In genomic region chr7:104963378-104963990, GRCh38 we compare ENCODE assay signal across 12 cellular contexts. TPM values are rescaled to one million over a fixed set of nuclear protein-coding genes. Genes with fewer than 3 reads are reported as not detected.
DNase-seq lines count a peak whose midpoint lies in the region; ATAC-seq and TF ChIP-seq lines count a peak whose summit lies in the region.
"Had no signal": no experiment of that assay in that cellular context is flagged by ENCODE, and none has a peak within 500 bp of the region (broad histone marks: within the 10 kb centered on the region; RNA-seq: fewer than 3 reads in every experiment).

No MANE protein-coding gene starts in this region.

- CTCF ChIA-PET in WTC11 (lab: Charles Lee) = no interaction called here

- ATAC-seq in heart right ventricle (peak in 1 of 8 donors; percentile 6), left ventricle myocardium superior (no peak), memory B cell (ENCODE audit: low read depth) (no peak), WTC11 (no peak)

- TF ChIP-seq CTCF in heart right ventricle (IDR thresholded peaks at IDR 0.05) (no peak), ascending aorta (IDR thresholded peaks at IDR 0.05) (no peak), type B pancreatic cell (conservative IDR thresholded peaks at IDR 0.05) (no peak), WTC11 (IDR thresholded peaks at IDR 0.05) (no peak)

- no peak for DNase-seq in heart right ventricle
- no peak for DNase-seq in left ventricle myocardium superior
- DNase-seq in ascending aorta (ENCODE audit: low spot score in 2 of 2) = no peak
- no peak for DNase-seq in memory B cell (ENCODE audit: low spot score in 2 of 2)
- DNase-seq in type B pancreatic cell (ENCODE audit: extremely low spot score, unreplicated experiment) = no peak
- DNase-seq in WTC11 (ENCODE audit: low spot score) = no peak
- DNase-seq in HPDE6-E6E7 (ENCODE audit: extremely low spot score) = no peak
- no peak for DNase-seq in SKM-1 treated with dmso at 0.1 percent for 144 hours (lab: John Stamatoyannopoulos, UW; ENCODE audit: unreplicated experiment)
- DNase-seq: activated CD8-positive, alpha-beta memory T cell treated with anti-CD3 and anti-CD28 coated beads, Interleukin-2, amount 50 U/mL, for 4 hours; cortex of kidney; SK-N-SH had no signal

- H3K4me3 Mint-ChIP-seq in memory B cell = no peak overlapping the region
- H3K4me3 Mint-ChIP-seq in type B pancreatic cell = no peak overlapping the region
- no peak overlapping the region for H3K4me3 Mint-ChIP-seq in WTC11

- H3K36me3 ChIP-seq in heart right ventricle (no peaks in the 10 kb centered on the region), ascending aorta (no peaks in the 10 kb centered on the region)

- peak overlapping the region; percentile 18 for H3K27ac Mint-ChIP-seq in memory B cell
- H3K27ac Mint-ChIP-seq in type B pancreatic cell = peak overlapping the region; percentile 1
- no peak overlapping the region for H3K27ac Mint-ChIP-seq in WTC11

- no peaks in the 10 kb centered on the region for H3K27me3 Mint-ChIP-seq in memory B cell
- H3K27me3 Mint-ChIP-seq in type B pancreatic cell = no peaks in the 10 kb centered on the region
- no peaks in the 10 kb centered on the region; the same call in 1 of the 2 replicates for H3K27me3 Mint-ChIP-seq in WTC11 (ENCODE audit: low read depth)

- H3K4me1 ChIP-seq in heart right ventricle (peaks cover 4 to 63% (median 38%) of the 10 kb centered on the region in 9 donors), ascending aorta (peaks cover 10 to 64% of the 10 kb centered on the region in 2 donors)
- H3K4me1 ChIP-seq: parathyroid adenoma had no signal

- H3K9me3 Mint-ChIP-seq in memory B cell (no peaks in the 10 kb centered on the region), type B pancreatic cell (no peaks in the 10 kb centered on the region), WTC11 (peaks cover 10% of the 10 kb centered on the region; the same call in 1 of the 2 replicates)

- H3K4me1 Mint-ChIP-seq in memory B cell = peaks cover 6% of the 10 kb centered on the region
- peaks cover 5% of the 10 kb centered on the region for H3K4me1 Mint-ChIP-seq in type B pancreatic cell (ENCODE audit: unreplicated experiment)
- 0 out of 2 replicates have a peak, but pooled peaks cover 3% of the 10 kb centered on the region for H3K4me1 Mint-ChIP-seq in WTC11

- peak overlapping the region in 7 of 10 donors; percentile 2 to 86 (median 55) for H3K27ac ChIP-seq in heart right ventricle
- H3K27ac ChIP-seq in ascending aorta = peak overlapping the region; percentile 9 to 66
- H3K27ac ChIP-seq: parathyroid adenoma had no signal

- H3K4me3 ChIP-seq in heart right ventricle (no peak overlapping the region), ascending aorta (no peak overlapping the region)

- intact Hi-C loops in heart right ventricle (cut with DNase I) (no loop called here), left ventricle myocardium superior (cut with micrococcal nuclease) (no loop called here), ascending aorta (cut with DNase I) (no loop called here)

- H3K9me3 ChIP-seq in heart right ventricle (no peaks in the 10 kb centered on the region), ascending aorta (no peaks in the 10 kb centered on the region)
- H3K9me3 ChIP-seq: SK-N-SH had no signal

- WGBS in heart right ventricle, 2 donors = 75 to 76% methylated on average over 2 of the region's 2 CpGs

- peaks cover 24% of the 10 kb centered on the region for H3K36me3 Mint-ChIP-seq in memory B cell
- no peaks in the 10 kb centered on the region for H3K36me3 Mint-ChIP-seq in type B pancreatic cell
- no peaks in the 10 kb centered on the region for H3K36me3 Mint-ChIP-seq in WTC11

- POLR2A ChIA-PET in WTC11 (lab: Charles Lee) = no interaction called here

- H3K27me3 ChIP-seq in heart right ventricle (no peaks in the 10 kb centered on the region), ascending aorta (no peaks in the 10 kb centered on the region)

TF ChIP-seq in WTC11, 78 proteins besides CTCF, POLR2A, EP300 and RAD21:
- TF ChIP-seq OVOL2 (CRISPR knock-in tag; IDR thresholded peaks at IDR 0.05; ENCODE audit: borderline replicate concordance) = no peak
- no peak for TF ChIP-seq E2F5 (CRISPR knock-in tag; IDR thresholded peaks at IDR 0.05)
- no peak for TF ChIP-seq ZNF396 (CRISPR knock-in tag; IDR thresholded peaks at IDR 0.05; ENCODE audit: borderline replicate concordance)
- TF ChIP-seq SOX15 (CRISPR knock-in tag; IDR thresholded peaks at IDR 0.05) = no peak

RNA-seq across cellular contexts. Expression of gene KMT2E, which starts 50.5 kb away (rescaled TPM):
- total RNA-seq in heart right ventricle (10 to 100 TPM; 41.1 to 53.3 (median 47.5) TPM), left ventricle myocardium superior (35.9 TPM), ascending aorta (43.0 TPM), type B pancreatic cell (ENCODE audit: low replicate concordance) (63.0 and 75.6 TPM in 2 replicates), WTC11 (2021) (51.4 to 52.3 TPM (median 51.8 TPM) in 3 replicates)
- 10 to 100 TPM in 1 of 2 donors, 1 to 10 TPM in 1; 9.4 to 25.2 TPM for polyA plus RNA-seq in heart right ventricle
